Comparison of ENCODE assay signal across 25 cellular contexts in the genomic region with DNA sequence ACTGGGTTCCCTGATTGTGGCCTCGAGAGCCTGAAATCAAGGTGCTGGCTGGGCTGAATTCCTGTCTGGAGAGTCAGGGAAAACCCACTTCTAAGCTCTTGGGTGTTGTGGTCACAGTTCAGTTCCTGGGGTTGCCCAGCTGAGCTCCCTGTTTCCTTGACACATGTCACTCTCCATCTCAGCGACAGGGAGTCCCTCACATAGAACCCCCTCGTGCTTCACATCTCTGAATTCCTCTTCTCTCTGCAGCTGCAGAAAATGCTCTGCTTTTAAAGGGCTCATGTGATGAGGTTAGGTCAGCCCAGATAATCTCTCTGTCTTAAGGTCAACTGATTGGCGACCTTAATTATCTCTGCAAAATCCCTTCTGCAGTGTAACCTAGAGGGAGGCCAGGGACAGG. TPM values are rescaled to one million over a fixed set of nuclear protein-coding genes. Genes with fewer than 3 reads are reported as not detected.
DNase-seq lines count a peak whose midpoint lies in the region; FAIRE-seq and TF ChIP-seq lines count a peak whose summit lies in the region.
"Had no signal": no experiment of that assay in that cellular context is flagged by ENCODE, and none has a peak within 500 bp of the region (broad histone marks: within the 10 kb centered on the region; RNA-seq: fewer than 3 reads in every experiment).

No MANE protein-coding gene starts in this region.

- no peak overlapping the region for H4K8ac ChIP-seq in trophoblast cell (ENCODE audit: low read depth, low read length)

- TF ChIP-seq CTCF in astrocyte (IDR thresholded peaks at IDR 0.05; ENCODE audit: insufficient read depth, low read depth, low read length) = no peak

- H2AFZ ChIP-seq in astrocyte (ENCODE audit: low read depth, low read length) (no peak overlapping the region), trophoblast cell (ENCODE audit: insufficient read depth, low read length, poor library complexity) (no peak overlapping the region)

- H2BK12ac ChIP-seq in trophoblast cell (ENCODE audit: low read length) = peak overlapping the region; percentile 30

- H3K9me3 ChIP-seq in astrocyte (ENCODE audit: insufficient read depth, low read depth, low read length) = no peaks in the 10 kb centered on the region
- H3K9me3 ChIP-seq in trophoblast cell (ENCODE audit: insufficient read depth, low read depth, low read length) = peaks cover 8% of the 10 kb centered on the region
- H3K9me3 ChIP-seq: BE2C, Caco-2 had no signal

- no peak overlapping the region for H4K12ac ChIP-seq in trophoblast cell (ENCODE audit: low read depth, low read length)

- H3K79me1 ChIP-seq in trophoblast cell (ENCODE audit: low read length) = no peaks in the 10 kb centered on the region

- H3K27me3 Mint-ChIP-seq in astrocyte (ENCODE audit: low read depth, unreplicated experiment) = no peaks in the 10 kb centered on the region

- H3K14ac ChIP-seq in trophoblast cell (ENCODE audit: low read length) = no peak overlapping the region

- H3K9ac ChIP-seq in astrocyte (ENCODE audit: low read length) = no peak overlapping the region
- no peak overlapping the region for H3K9ac ChIP-seq in trophoblast cell (ENCODE audit: low read length)

- no peak overlapping the region for H2BK5ac ChIP-seq in trophoblast cell (ENCODE audit: low read depth, low read length, poor library complexity)

- H3K36me3 ChIP-seq in astrocyte (ENCODE audit: insufficient read depth, low read length) = no peaks in the 10 kb centered on the region
- no peaks in the 10 kb centered on the region for H3K36me3 ChIP-seq in trophoblast cell (ENCODE audit: control insufficient read depth in 1 of 2, insufficient read depth in 2 of 2, low read length in 2 of 2)
- H3K36me3 ChIP-seq: BE2C had no signal

- H3K27ac ChIP-seq in astrocyte (ENCODE audit: low read depth, low read length) (no peak overlapping the region), trophoblast cell (ENCODE audit: low read depth, low read length) (peak overlapping the region; percentile 28)
- H3K27ac ChIP-seq: HL-60 had no signal

- H3K4me3 ChIP-seq in astrocyte (ENCODE audit: insufficient read depth, low read depth, low read length) (no peak overlapping the region), trophoblast cell (ENCODE audit: low read depth, low read length) (no peak overlapping the region)

- no peak for FAIRE-seq in astrocyte (lab: Jason Lieb, UNC)
- FAIRE-seq: GM12892, GM18507, GM19239, HTR-8/SVneo had no signal

- H3K23ac ChIP-seq in trophoblast cell (ENCODE audit: low read length) = no peak overlapping the region

- DNase-seq in HT1080 (ENCODE audit: low read depth) (peak; percentile 21), astrocyte (ENCODE audit: low read depth) (no peak), islet precursor cell (peak; percentile 83), trophoblast cell (no peak), GF-D8 (lab: John Stamatoyannopoulos, UW) (no peak)
- DNase-seq in activated CD4-positive, CD25-positive, alpha-beta regulatory T cell (lab: John Stamatoyannopoulos, UW) = no peak
- DNase-seq in activated CD8-positive, alpha-beta memory T cell treated with anti-CD3 and anti-CD28 coated beads, Interleukin-2, amount 50 U/mL, for 4 hours = no peak
- DNase-seq: BE2C; Caco-2; CD4-positive, alpha-beta memory T cell; DND-41; H7; HFFc6; KG1; NCI-H1092 treated with DMSO at 0.1 percent for 48 hours; NCI-H1436 treated with DMSO at 0.1 percent for 48 hours; NCI-H1930; NCI-H2227 treated with DMSO at 0.1 percent for 48 hours; NCI-H510A; NK-92 treated with Interleukin-12 subunit alpha and Interleukin-12 subunit beta, amount 100 ng/mL, for 24 hours had no signal

- no peaks in the 10 kb centered on the region for H4K20me1 ChIP-seq in astrocyte (ENCODE audit: insufficient read depth, low read length)

- H3K4me3 Mint-ChIP-seq in astrocyte (ENCODE audit: unreplicated experiment) = no peak overlapping the region
- H3K4me3 Mint-ChIP-seq: CD4-positive, alpha-beta memory T cell; HFFc6 had no signal

- H3K9me3 Mint-ChIP-seq in astrocyte (ENCODE audit: unreplicated experiment) = peaks cover 13% of the 10 kb centered on the region

- H2BK120ac ChIP-seq in trophoblast cell (ENCODE audit: insufficient read depth, low read length, poor library complexity) = no peak overlapping the region

- H3K4me1 Mint-ChIP-seq in astrocyte (ENCODE audit: low read depth, unreplicated experiment) = peaks cover 19% of the 10 kb centered on the region
- H3K4me1 Mint-ChIP-seq: CD4-positive, alpha-beta memory T cell had no signal

- H3K27me3 ChIP-seq in astrocyte (ENCODE audit: insufficient read depth, low read length) (no peaks in the 10 kb centered on the region), trophoblast cell (ENCODE audit: insufficient read depth, low read length) (no peaks in the 10 kb centered on the region)

- no peak overlapping the region for H4K91ac ChIP-seq in trophoblast cell (ENCODE audit: low read depth, low read length)

- H3K27ac Mint-ChIP-seq in astrocyte (ENCODE audit: unreplicated experiment) = peak overlapping the region; percentile 56
- H3K27ac Mint-ChIP-seq: CD4-positive, alpha-beta memory T cell; HFFc6 had no signal

- no peak overlapping the region for H3K18ac ChIP-seq in trophoblast cell (ENCODE audit: low read length)

- H3K4me2 ChIP-seq in astrocyte (ENCODE audit: low read length) (no peak overlapping the region), trophoblast cell (ENCODE audit: low read length) (no peak overlapping the region)

- WGBS in trophoblast cell (ENCODE audit: extremely low coverage, insufficient coverage, insufficient read length) = no CpG with 5 or more reads among the region's 4 CpGs

- peaks cover 4% of the 10 kb centered on the region for H3K36me3 Mint-ChIP-seq in astrocyte (ENCODE audit: low read depth, unreplicated experiment)
- H3K36me3 Mint-ChIP-seq: CD4-positive, alpha-beta memory T cell had no signal

- no peak overlapping the region for H2AK5ac ChIP-seq in trophoblast cell (ENCODE audit: low read length)

- H3K4me1 ChIP-seq in astrocyte (ENCODE audit: insufficient read depth, low read length) = peaks cover 4% of the 10 kb centered on the region
- H3K4me1 ChIP-seq in trophoblast cell (ENCODE audit: control insufficient read depth in 1 of 2, insufficient read depth in 2 of 2, low read length in 2 of 2) = peaks cover 0 to 4% of the 10 kb centered on the region in 2 experiments
- H3K4me1 ChIP-seq: BE2C, Caco-2 had no signal

- H3K79me2 ChIP-seq in astrocyte (ENCODE audit: insufficient read depth, low read length) = no peaks in the 10 kb centered on the region
- H3K79me2 ChIP-seq in trophoblast cell (ENCODE audit: control insufficient read depth, insufficient read depth, low read length, poor library complexity) = no peaks in the 10 kb centered on the region

- H3K4ac ChIP-seq in trophoblast cell (ENCODE audit: low read depth, low read length) = no peak overlapping the region

RNA-seq across cellular contexts. Expression of a gene that starts 53.5 kb away (rescaled TPM):
- 5.9 and 6.1 TPM in 2 replicates for total RNA-seq in HT1080 (2014; rRNA removed; shearing (Covaris generic))
- polyA plus RNA-seq in HT1080 (2015; cell fraction: cytosol; rRNA removed) = 10.5 and 14.6 TPM in 2 replicates
- polyA plus RNA-seq in HT1080 (2015; cell fraction: nucleus; rRNA removed) = 13.4 and 15.3 TPM in 2 replicates
- 32.4 and 37.5 TPM in 2 replicates for total RNA-seq in astrocyte
- 50.7 and 52.5 TPM in 2 replicates for polyA plus RNA-seq in trophoblast cell (2013)

Comparison
In these comparisons a context has a peak if more than half of its experiments do, and no peak if none do; other contexts are left out.
1. DNase-seq: peak in HT1080 (single experiment) and islet precursor cell (single experiment); none in astrocyte (single experiment), trophoblast cell (0 of 2), GF-D8 (single experiment), activated CD4-positive, CD25-positive, alpha-beta regulatory T cell (0 of 4) and activated CD8-positive, alpha-beta memory T cell treated with anti-CD3 and anti-CD28 coated beads, Interleukin-2, amount 50 U/mL, for 4 hours (single experiment).